In genomic region chr21:43343992-43344886, GRCh38 we compare ENCODE assay signal across 14 cellular contexts.
DNase-seq lines count a peak whose midpoint lies in the region; TF ChIP-seq lines count a peak whose summit lies in the region.
"Had no signal": no experiment of that assay in that cellular context is flagged by ENCODE, and none has a peak within 500 bp of the region (broad histone marks: within the 10 kb centered on the region; RNA-seq: fewer than 3 reads in every experiment).

No MANE protein-coding gene starts in this region.

- H4K20me1 ChIP-seq in neural progenitor cell (ENCODE audit: low read depth): no peaks in the 10 kb centered on the region

- H3K27ac Mint-ChIP-seq in neural progenitor cell: peak overlapping the region; percentile 66
- H3K27ac Mint-ChIP-seq: activated naive CD8-positive, alpha-beta T cell had no signal

- DNase-seq in COLO668 (lab: John Stamatoyannopoulos, UW; ENCODE audit: unreplicated experiment) (peak; percentile 28), NCI-H1092 treated with DMSO at 0.1 percent for 48 hours (lab: John Stamatoyannopoulos, UW) (peak; percentile 84), cerebellar cortex (ENCODE audit: low spot score) (peak; percentile 53), neural progenitor cell (ENCODE audit: low spot score) (no peak), RPMI8226 (no peak), EL (no peak), NCI-H524 treated with DMSO at 0.1 percent for 48 hours (lab: John Stamatoyannopoulos, UW) (no peak)
- no peak for DNase-seq in central memory CD4-positive, alpha-beta T cell
- DNase-seq: left ventricle myocardium superior, NCI-H1436, occipital lobe, T1000 had no signal

- H3K36me3 ChIP-seq in neural progenitor cell: no peaks in the 10 kb centered on the region

- H3K9me3 ChIP-seq in neural progenitor cell (ENCODE audit: low read depth): no peaks in the 10 kb centered on the region

- H3K9ac ChIP-seq in neural progenitor cell: no peak overlapping the region

- H3K4me3 Mint-ChIP-seq in neural progenitor cell: no peak overlapping the region
- H3K4me3 Mint-ChIP-seq: activated naive CD8-positive, alpha-beta T cell; CD14-positive monocyte had no signal

- no peaks in the 10 kb centered on the region for H3F3A ChIP-seq in neural progenitor cell (ENCODE audit: low read depth)

- H3K4me1 Mint-ChIP-seq in neural progenitor cell: peaks cover 32% of the 10 kb centered on the region

- no peak overlapping the region for H3K4me3 ChIP-seq in neural progenitor cell

- no peak for TF ChIP-seq CTCF in neural progenitor cell (IDR thresholded peaks at IDR 0.05)

- H3K79me2 ChIP-seq in neural progenitor cell (ENCODE audit: low read depth): no peaks in the 10 kb centered on the region

- H3K4me1 ChIP-seq in neural progenitor cell: no peaks in the 10 kb centered on the region

- no peak overlapping the region for H3K27ac ChIP-seq in neural progenitor cell

- H3K4me2 ChIP-seq in neural progenitor cell: no peak overlapping the region

- no peak overlapping the region for H2AFZ ChIP-seq in neural progenitor cell (replicated peaks)

- H3K27me3 Mint-ChIP-seq in neural progenitor cell (ENCODE audit: insufficient read depth, low read depth): peaks cover 7% of the 10 kb centered on the region
- H3K27me3 Mint-ChIP-seq: activated naive CD8-positive, alpha-beta T cell had no signal

- no peaks in the 10 kb centered on the region for H3K9me3 Mint-ChIP-seq in neural progenitor cell

- no peaks in the 10 kb centered on the region for H3K36me3 Mint-ChIP-seq in neural progenitor cell
- H3K36me3 Mint-ChIP-seq: activated naive CD8-positive, alpha-beta T cell; CD14-positive monocyte had no signal

- H3K27me3 ChIP-seq in neural progenitor cell: no peaks in the 10 kb centered on the region

Comparison
In these comparisons a context has a peak if more than half of its experiments do, and no peak if none do; other contexts are left out.
1. DNase-seq: peak in COLO668 (single experiment), NCI-H1092 treated with DMSO at 0.1 percent for 48 hours (single experiment) and cerebellar cortex (single experiment); none in neural progenitor cell (single experiment), RPMI8226 (single experiment), EL (single experiment), NCI-H524 treated with DMSO at 0.1 percent for 48 hours (single experiment) and central memory CD4-positive, alpha-beta T cell (single experiment).